In the genomic region with DNA sequence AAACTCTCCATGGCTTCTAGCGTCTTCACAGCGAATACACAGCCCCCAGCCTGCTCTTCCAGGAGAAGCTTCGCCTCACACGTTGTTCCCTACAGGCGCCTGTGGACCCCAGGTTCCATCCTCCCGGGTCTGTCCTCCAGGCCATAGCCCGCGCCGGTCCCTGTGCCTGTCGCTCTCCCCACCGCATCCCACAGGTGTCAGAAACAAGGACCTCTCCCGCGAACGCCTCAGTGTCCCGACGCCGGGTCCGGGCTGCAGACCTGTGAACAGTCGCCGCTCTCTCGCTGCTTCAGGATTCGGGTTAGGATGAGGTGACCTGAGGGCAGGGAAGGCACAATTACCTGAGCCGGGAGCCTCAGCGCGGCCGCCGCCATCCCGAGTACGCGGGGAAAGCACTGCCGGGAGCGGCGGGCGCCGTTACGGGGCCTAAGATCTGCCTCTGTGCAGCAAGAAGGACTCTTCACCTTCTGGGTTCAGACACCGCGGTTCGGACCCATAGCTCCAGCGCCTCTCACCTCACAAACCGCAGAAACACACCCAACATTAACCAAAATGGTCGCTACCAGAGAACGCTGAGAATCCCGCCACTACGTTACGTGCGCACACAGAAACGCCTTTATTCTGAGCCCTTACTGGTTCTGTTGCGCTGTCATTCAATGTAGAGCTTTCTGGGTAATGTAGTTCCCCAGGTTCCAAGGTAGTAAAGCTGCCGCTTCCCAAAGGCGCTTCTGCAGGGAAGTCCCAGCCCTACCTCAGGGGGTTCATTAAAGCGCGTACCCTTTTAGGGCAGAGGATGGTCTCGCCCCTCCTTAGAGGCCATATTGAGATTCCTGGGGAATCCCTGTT, we compare ENCODE assay signal across 8 cellular contexts. TPM values are rescaled to one million over a fixed set of nuclear protein-coding genes. Genes with fewer than 3 reads are reported as not detected.
DNase-seq lines count a peak whose midpoint lies in the region; ATAC-seq, FAIRE-seq and TF ChIP-seq lines count a peak whose summit lies in the region.

A gene (minus strand): TSS at position 583 of the 846 bp plus-strand sequence. CDS start 1,580 bp downstream, outside the sequence.

- no peak within 1 kb of the TSS for H4K91ac ChIP-seq in H1 (replicated peaks; ENCODE audit: insufficient read length, low read length)

- H3K79me2 ChIP-seq in H1 (ENCODE audit: control insufficient read depth in 1 of 2, insufficient read depth in 2 of 2, low read length in 2 of 2) = peaks cover 6 to 39% of the 10 kb centered on the region in 2 experiments

- peak within 1 kb of the TSS; percentile 85 to 95 (median 94) for H3K4me3 ChIP-seq in H1 (ENCODE audit: extremely low read depth in 1 of 4, insufficient read depth in 2 of 4, low read depth in 3 of 4, low read length in 4 of 4)
- H3K4me3 ChIP-seq in lower leg skin (ENCODE audit: low read depth, poor library complexity, severe bottlenecking) = peak within 1 kb of the TSS; percentile 53

- H3K4me1 ChIP-seq in H1 (replicated peaks in 1 of 4; ENCODE audit: control insufficient read depth in 3 of 4, insufficient read depth in 4 of 4, low read length in 3 of 4) = peaks cover 0 to 6% (median 3%) of the 10 kb centered on the region in 4 experiments; a peak in 4 of 7 replicates

- H2BK15ac ChIP-seq in H1 (ENCODE audit: low read length) = 0 out of 2 replicates have a peak within 1 kb of the TSS, but pooled peaks have one; percentile 46

- DNase-seq in DMS 273 treated with DMSO at 0.1 percent for 48 hours (lab: John Stamatoyannopoulos, UW) (peak; percentile 94), H1 (ENCODE audit: low read depth in 1 of 2, low spot score in 2 of 2) (peak; percentile 60 to 72), lower leg skin (ENCODE audit: low spot score in 2 of 2) (peak in 1 of 2 donors; percentile 56), urothelium cell line (ENCODE audit: low spot score) (no peak)
- DNase-seq in activated CD4-positive, alpha-beta T cell treated with anti-CD3 and anti-CD28 coated beads, Interleukin-2, amount 50 U/mL, for 4 hours = peak; percentile 11 to 21
- DNase-seq in stimulated activated CD4-positive, alpha-beta T cell treated with anti-CD3 and anti-CD28 coated beads, Interleukin-4, amount 100 ng/mL, for 48 hours (ENCODE audit: low read depth in 2 of 2) = peak; percentile 3 to 11

- intact Hi-C loops in lower leg skin (cut with DNase I; ENCODE audit: low total_unique reads) = no loop called here

- peak within 1 kb of the TSS; percentile 8 for H3K14ac ChIP-seq in H1 (ENCODE audit: insufficient read length)

- TF ChIP-seq CTCF in H1 (IDR thresholded peaks at IDR 0.05; ENCODE audit: control extremely low read depth in 1 of 3, insufficient read depth in 1 of 3, low read depth in 1 of 3, low read length in 3 of 3) = no peak
- TF ChIP-seq CTCF in lower leg skin (IDR thresholded peaks at IDR 0.05) = no peak

- ATAC-seq in HG03378 (IDR thresholded peaks at IDR 0.05; ENCODE audit: unreplicated experiment) = peak; percentile 83
- no peak for ATAC-seq in HG02973 (IDR thresholded peaks at IDR 0.05; ENCODE audit: unreplicated experiment)

- peak within 1 kb of the TSS; percentile 93 for H2BK5ac ChIP-seq in H1 (ENCODE audit: low read depth, low read length)

- H4K8ac ChIP-seq in H1 (ENCODE audit: extremely low read depth, insufficient read depth, low read length) = peak within 1 kb of the TSS; percentile 99

- H2BK20ac ChIP-seq in H1 (ENCODE audit: low read length) = no peak within 1 kb of the TSS

- peak; percentile 87 to 89 for TF ChIP-seq POLR2A in H1 (IDR thresholded peaks at IDR 0.05; ENCODE audit: control extremely low read depth in 1 of 2, low read depth in 2 of 2, low read length in 2 of 2)
- no peak for TF ChIP-seq POLR2A in lower leg skin (IDR thresholded peaks at IDR 0.05)

- TF ChIP-seq EP300 in H1 (IDR thresholded peaks at IDR 0.05; ENCODE audit: borderline replicate concordance in 1 of 2, low read depth in 2 of 2, low read length in 2 of 2) = peak in 1 of 2 experiments; percentile 89; a peak in 2 of 3 replicates

- H2AFZ ChIP-seq in H1 (ENCODE audit: low read length) = peak within 1 kb of the TSS; percentile 58; the same call in 1 of the 2 replicates

- H3K9me3 ChIP-seq in H1 (ENCODE audit: insufficient read depth in 2 of 2, low read depth in 1 of 2, low read length in 1 of 2) = peaks cover 3 to 7% of the 10 kb centered on the region in 2 experiments

- no peak within 1 kb of the TSS for H2BK120ac ChIP-seq in H1 (replicated peaks; ENCODE audit: low read depth, low read length)

- peak within 1 kb of the TSS; percentile 95 to 98 for H3K4me2 ChIP-seq in H1 (ENCODE audit: insufficient read depth in 1 of 2, low read depth in 2 of 2, low read length in 2 of 2)

- peak; percentile 97 for FAIRE-seq in H1 (lab: Jason Lieb, UNC)
- FAIRE-seq in urothelium cell line (lab: Jason Lieb, UNC) = no peak

- H3K4ac ChIP-seq in H1 (replicated peaks; ENCODE audit: insufficient read length, low read depth, low read length) = no peak within 1 kb of the TSS

- CTCF ChIA-PET in H1 (lab: Charles Lee; ENCODE audit: partially characterized antibody) = interaction anchor here (1.8 kb wide), 1 partner anchor 18 kb away, joined by 5 read pairs; a partner anchor contains a TSS

- H4K20me1 ChIP-seq in H1 (replicated peaks in 1 of 2; ENCODE audit: control insufficient read depth in 1 of 2, insufficient read depth in 2 of 2, low read length in 2 of 2) = no peaks in the 10 kb centered on the region

- no peaks in the 10 kb centered on the region for H3K27me3 ChIP-seq in H1 (replicated peaks in 1 of 4; ENCODE audit: control insufficient read depth in 3 of 4, extremely low read depth in 1 of 4, insufficient read depth in 3 of 4, low read length in 3 of 4)

- H3K27ac ChIP-seq in H1 (ENCODE audit: low read depth, low read length) = peak within 1 kb of the TSS; percentile 94

- WGBS in H1 (ENCODE audit: extremely low coverage in 1 of 2, insufficient coverage in 1 of 2, insufficient read length in 1 of 2, insufficient replicate concordance in 2 of 2, low coverage in 1 of 2, low lambda C conversion rate in 2 of 2, missing lambda C conversion rate in 1 of 2), 2 experiments = 3% methylated on average over 54 of the region's 54 CpGs; no CpG with 5 or more reads in 1 of the 2 experiments
- WGBS in lower leg skin, 2 donors = 6 to 7% methylated on average over 40 to 47 of the region's 54 CpGs

- peak within 1 kb of the TSS; percentile 95 to 99 (median 98) for H3K9ac ChIP-seq in H1 (replicated peaks in 1 of 4; ENCODE audit: extremely low read depth in 1 of 4, low read depth in 3 of 4, low read length in 3 of 4)

- peak within 1 kb of the TSS; percentile 18; the same call in 1 of the 2 replicates for H2BK12ac ChIP-seq in H1 (ENCODE audit: low read depth, low read length)

- no peak for TF ChIP-seq RAD21 in H1 (IDR thresholded peaks at IDR 0.05 in 1 of 2, conservative IDR thresholded peaks at IDR 0.05 in 1 of 2; ENCODE audit: low read depth in 2 of 2, low read length in 2 of 2)

- peaks cover 10% of the 10 kb centered on the region for H3K79me1 ChIP-seq in H1 (ENCODE audit: low read depth, low read length)

- peaks cover 5% of the 10 kb centered on the region for H3K23me2 ChIP-seq in H1 (ENCODE audit: low read depth, low read length)

- H3K18ac ChIP-seq in H1 (ENCODE audit: extremely low read depth, low read length) = peak within 1 kb of the TSS; percentile 52; the same call in 1 of the 2 replicates

- H2AK5ac ChIP-seq in H1 (ENCODE audit: low read depth, low read length) = no peak within 1 kb of the TSS

- peak within 1 kb of the TSS; percentile 84 for H3K56ac ChIP-seq in H1 (replicated peaks; ENCODE audit: insufficient read length, low read depth, low read length)

- H3K23ac ChIP-seq in H1 (ENCODE audit: insufficient read length) = no peak within 1 kb of the TSS

- H3K36me3 ChIP-seq in H1 (ENCODE audit: control insufficient read depth in 2 of 4, insufficient read depth in 4 of 4, low read length in 3 of 4) = peaks cover 8 to 32% (median 19%) of the 10 kb centered on the region in 4 experiments; a peak in 7 of 8 replicates

- H4K5ac ChIP-seq in H1 (ENCODE audit: insufficient read length, low read depth, low read length) = peak within 1 kb of the TSS; percentile 59

- POLR2A ChIA-PET in H1 (lab: Charles Lee; ENCODE audit: partially characterized antibody) = interaction anchor here (0.7 to 4.4 kb wide), 32 partner anchors 9 to 268 kb away, joined by 3 to 35 read pairs (median 4); a partner anchor contains a TSS

TF ChIP-seq in H1, 55 proteins besides CTCF, POLR2A, EP300 and RAD21 (continues in another document):
- TF ChIP-seq SP2 (IDR thresholded peaks at IDR 0.05; ENCODE audit: low read length) (peak; percentile 57), CHD2 (IDR thresholded peaks at IDR 0.05; ENCODE audit: low read length) (peak; percentile 88), ASH2L (IDR thresholded peaks at IDR 0.05; ENCODE audit: low read length) (peak; percentile 84), SRF (IDR thresholded peaks at IDR 0.05; ENCODE audit: low read depth, low read length) (0 out of 2 replicates have a peak, but pooled peaks have one; percentile 17), HDAC2 (IDR thresholded peaks at IDR 0.05; ENCODE audit: borderline replicate concordance in 1 of 2, low read depth in 2 of 2, low read length in 2 of 2) (no peak), CTBP2 (IDR thresholded peaks at IDR 0.05; ENCODE audit: borderline replicate concordance, insufficient read depth, insufficient read length, low read length) (no peak), RXRA (IDR thresholded peaks at IDR 0.05; ENCODE audit: insufficient read depth, low read depth, low read length) (no peak), RFX5 (IDR thresholded peaks at IDR 0.05; ENCODE audit: borderline replicate concordance, low read depth, low read length) (no peak), KDM4A (IDR thresholded peaks at IDR 0.05; ENCODE audit: low read depth, low read length, severe bottlenecking) (peak; percentile 47), JUN (IDR thresholded peaks at IDR 0.05; ENCODE audit: low read depth, low read length) (no peak), SP1 (IDR thresholded peaks at IDR 0.05; ENCODE audit: low read depth, low read length) (peak; percentile 96), TAF1 (IDR thresholded peaks at IDR 0.05; ENCODE audit: low read depth, low read length) (peak; percentile 81), JUND (IDR thresholded peaks at IDR 0.05; ENCODE audit: low read length) (peak; percentile 68), ZNF274 (IDR thresholded peaks at IDR 0.05; ENCODE audit: borderline replicate concordance, extremely low read depth, low read length) (no peak)

RNA-seq across cellular contexts. Expression of the gene that starts here (rescaled TPM):
- total RNA-seq in H1 (2021; fragmentation: NEBNext Ultra II Directional; extraction: Animal tissue kit (Norgen Biotek cat#: 25700)) = 18.5 and 18.8 TPM in 2 replicates
- polyA plus RNA-seq in H1 (2011; rRNA removed) = 8.1 and 10.5 TPM in 2 replicates
- polyA plus RNA-seq in H1 (2011; cell fraction: cytosol; rRNA removed) = 11.7 TPM
- 14.5 TPM for polyA plus RNA-seq in H1 (2011; cell fraction: nucleus; rRNA removed)
- 10.7 to 18.0 TPM (median 14.1 TPM) in 4 replicates for polyA plus RNA-seq in H1 (2012, experiment 1 of 2)
- polyA plus RNA-seq in H1 (2012, experiment 2 of 2) = 1.3 TPM
- 12.0 TPM for polyA plus RNA-seq in H1 (2013, experiment 1 of 2)
- polyA plus RNA-seq in H1 (2013, experiment 2 of 2) = 11.7 TPM
- polyA minus RNA-seq in H1 (2011; rRNA and poly(A)+ RNA removed) = 15.6 and 18.7 TPM in 2 replicates
- polyA minus RNA-seq in H1 (2011; cell fraction: cytosol; rRNA and poly(A)+ RNA removed) = 16.3 TPM
- polyA minus RNA-seq in H1 (2011; cell fraction: nucleus; rRNA and poly(A)+ RNA removed) = 28.4 TPM
- 10 to 100 TPM in 1 of 4 donors, 1 to 10 TPM in 3; 4.3 to 10.9 (median 6.2) TPM for total RNA-seq in lower leg skin

Comparison
In these comparisons a context has a peak if more than half of its experiments do, and no peak if none do; other contexts are left out.
1. POLR2A ChIP-seq: peak in H1 (2 of 2); none in lower leg skin (0 of 2).